In the genomic region with DNA sequence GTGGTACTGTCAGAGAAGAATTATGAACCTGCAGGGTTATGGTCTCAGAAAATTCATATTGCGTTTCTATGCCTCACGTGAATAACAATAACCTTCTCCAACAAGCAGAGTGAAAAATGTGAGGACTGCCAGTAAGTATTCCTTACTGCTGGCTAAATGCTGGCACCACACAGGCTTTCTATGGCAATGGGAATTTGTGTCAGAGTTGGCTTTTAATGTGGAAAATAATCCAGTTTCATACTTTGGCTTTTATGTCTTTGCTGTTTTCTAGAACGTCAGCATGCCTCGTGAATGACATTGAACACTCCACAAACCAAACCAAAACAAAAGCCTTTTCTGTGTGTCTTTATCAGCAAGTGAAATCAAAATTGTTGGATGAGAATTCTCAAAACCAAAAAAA, we compare ENCODE assay signal across 24 cellular contexts.
"Had no signal": no experiment of that assay in that cellular context is flagged by ENCODE, and none has a peak within 500 bp of the region (broad histone marks: within the 10 kb centered on the region; RNA-seq: fewer than 3 reads in every experiment).

No MANE protein-coding gene starts in this region.

- H3K9me3 Mint-ChIP-seq: activated naive CD8-positive, alpha-beta T cell treated with anti-CD3 and anti-CD28 coated beads, Interleukin-2, amount 10 ng/mL, durations not matched to agents 7 days and 5 days had no signal

- H3K27ac ChIP-seq: cardiac muscle cell, foreskin keratinocyte, left lung, prostate gland, right atrium auricular region, suprapubic skin, transverse colon, vagina had no signal

- H3K9me3 ChIP-seq: left lung, prostate gland, right atrium auricular region, suprapubic skin, transverse colon, vagina had no signal

- H3K36me3 Mint-ChIP-seq: activated naive CD8-positive, alpha-beta T cell treated with anti-CD3 and anti-CD28 coated beads, Interleukin-2, amount 10 ng/mL, durations not matched to agents 7 days and 5 days; immature natural killer cell; naive thymus-derived CD8-positive, alpha-beta T cell had no signal

- H3K4me3 Mint-ChIP-seq: activated naive CD8-positive, alpha-beta T cell treated with anti-CD3 and anti-CD28 coated beads, Interleukin-2, amount 10 ng/mL, durations not matched to agents 7 days and 5 days; activated T-cell treated with anti-CD3 and anti-CD28 coated beads, Interleukin-2, amount 50 U/mL, for 4 hours; immature natural killer cell; naive thymus-derived CD8-positive, alpha-beta T cell; stimulated activated naive CD8-positive, alpha-beta T cell treated with anti-CD3 and anti-CD28 coated beads, Interleukin-15, Interleukin-2, amounts not matched to agents 100 ng/mL and 50 ng/mL, for 24 hours; T-helper 1 cell treated with Interleukin-12 subunit alpha and Interleukin-12 subunit beta and Interleukin-4 antibody, amounts not matched to agents 30 μg/mL and 1 μg/mL, for 36 hours had no signal

- ATAC-seq: activated T-cell treated with anti-CD3 and anti-CD28 coated beads, Interleukin-2, amount 50 U/mL, for 4 hours; left lung; naive thymus-derived CD8-positive, alpha-beta T cell had no signal

- H3K27me3 Mint-ChIP-seq: activated naive CD8-positive, alpha-beta T cell treated with anti-CD3 and anti-CD28 coated beads, Interleukin-2, amount 10 ng/mL, durations not matched to agents 7 days and 5 days; stimulated activated naive CD8-positive, alpha-beta T cell treated with anti-CD3 and anti-CD28 coated beads, Interleukin-15, Interleukin-2, amounts not matched to agents 100 ng/mL and 50 ng/mL, for 24 hours had no signal

- H3K36me3 ChIP-seq: cardiac muscle cell, left lung, prostate gland, right atrium auricular region, suprapubic skin, transverse colon, vagina had no signal

- H3K27me3 ChIP-seq: cardiac muscle cell, foreskin keratinocyte, left lung, right atrium auricular region, transverse colon, vagina had no signal

- H3K27ac Mint-ChIP-seq: activated naive CD8-positive, alpha-beta T cell treated with anti-CD3 and anti-CD28 coated beads, Interleukin-2, amount 10 ng/mL, durations not matched to agents 7 days and 5 days; activated T-helper 2 cell treated with anti-CD3 and anti-CD28 coated beads, Interferon-gamma antibody, Interleukin-2, Interleukin-4, amounts not matched to agents 10 μg/mL and 5 μg/mL and 100 μg/mL, durations not matched to agents 14 hours and 24 hours and 36 hours; immature natural killer cell; naive thymus-derived CD8-positive, alpha-beta T cell; stimulated activated naive CD8-positive, alpha-beta T cell treated with anti-CD3 and anti-CD28 coated beads, Interleukin-15, Interleukin-2, amounts not matched to agents 100 ng/mL and 50 ng/mL, for 24 hours; T-helper 1 cell treated with Interleukin-12 subunit alpha and Interleukin-12 subunit beta and Interleukin-4 antibody, amounts not matched to agents 30 μg/mL and 1 μg/mL, for 36 hours had no signal

- H3K4me1 ChIP-seq: foreskin keratinocyte, left lung, prostate gland, right atrium auricular region, suprapubic skin, vagina had no signal

- H3K4me1 Mint-ChIP-seq: activated naive CD8-positive, alpha-beta T cell treated with anti-CD3 and anti-CD28 coated beads, Interleukin-2, amount 10 ng/mL, durations not matched to agents 7 days and 5 days; immature natural killer cell had no signal

- H3K4me3 ChIP-seq: cardiac muscle cell, left lung, lung, prostate gland, right atrium auricular region, suprapubic skin, transverse colon, vagina had no signal

- DNase-seq: activated CD4-positive, alpha-beta T cell treated with anti-CD3 and anti-CD28 coated beads for 4 hours; activated CD4-positive, alpha-beta T cell treated with anti-CD3 and anti-CD28 coated beads, Interleukin-2, amount 50 U/mL, for 48 hours; activated CD4-positive, CD25-positive, alpha-beta regulatory T cell; activated CD8-positive, alpha-beta memory T cell treated with anti-CD3 and anti-CD28 coated beads, Interleukin-2, amount 50 U/mL, for 48 hours; activated naive CD4-positive, alpha-beta T cell; activated naive CD8-positive, alpha-beta T cell treated with anti-CD3 and anti-CD28 coated beads, Interleukin-2, amount 10 ng/mL, durations not matched to agents 7 days and 5 days; activated T-cell treated with anti-CD3 and anti-CD28 coated beads, Interleukin-2, amount 50 U/mL, for 4 hours; amygdala; cortex of kidney; immature natural killer cell; left lung; naive thymus-derived CD8-positive, alpha-beta T cell; stimulated activated CD4-positive, alpha-beta T cell treated with anti-CD3 and anti-CD28 coated beads, Interleukin-1b, Interleukin-23, amount 100 ng/mL, for 48 hours; transverse colon had no signal
